Comparison of ENCODE assay signal across 17 cellular contexts in the genomic region with DNA sequence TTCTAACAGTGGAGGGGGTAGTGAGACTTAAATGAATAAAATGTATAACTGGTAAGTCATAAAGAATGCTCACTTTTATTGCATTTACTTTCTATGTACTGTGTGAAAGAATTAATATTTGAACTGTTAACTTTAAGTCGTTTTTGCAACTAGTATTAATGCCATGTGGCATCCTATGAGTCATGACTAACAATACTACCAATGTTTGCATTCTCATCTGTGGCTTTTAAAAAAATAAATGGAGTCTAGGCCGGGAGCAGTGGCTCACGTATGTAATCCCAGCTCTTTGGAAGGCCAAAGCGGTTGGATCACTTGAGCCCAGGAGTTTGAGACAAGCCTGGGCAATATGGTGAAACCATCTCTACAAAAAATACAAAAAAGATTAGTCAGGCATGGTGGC. TPM values are rescaled to one million over a fixed set of nuclear protein-coding genes. Genes with fewer than 3 reads are reported as not detected.
DNase-seq lines count a peak whose midpoint lies in the region; ATAC-seq and TF ChIP-seq lines count a peak whose summit lies in the region.
"Had no signal": no experiment of that assay in that cellular context is flagged by ENCODE, and none has a peak within 500 bp of the region (broad histone marks: within the 10 kb centered on the region; RNA-seq: fewer than 3 reads in every experiment).

No MANE protein-coding gene starts in this region.

- ATAC-seq in activated naive CD4-positive, alpha-beta T cell treated with anti-CD3 and anti-CD28 coated beads, Interleukin-2, amount 50 U/mL, for 72 hours = no peak
- ATAC-seq in HG03439 (IDR thresholded peaks at IDR 0.05; ENCODE audit: unreplicated experiment) = no peak
- ATAC-seq: right cardiac atrium; stimulated activated naive B cell treated with anti-CD40 and anti-IgM and Interleukin-4, amounts not matched to agents 10 μg/mL and 1 μg/mL and 100 μg/mL, for 72 hours had no signal

- TF ChIP-seq CTCF in fibroblast of pulmonary artery (IDR thresholded peaks at IDR 0.05; ENCODE audit: low read length, missing control alignments) = no peak

- no peak overlapping the region for H3K27ac Mint-ChIP-seq in activated naive CD4-positive, alpha-beta T cell treated with anti-CD3 and anti-CD28 coated beads, Interleukin-2, amount 50 U/mL, for 72 hours
- H3K27ac Mint-ChIP-seq: activated CD4-positive, alpha-beta memory T cell treated with anti-CD3 and anti-CD28 coated beads, Interleukin-2, amount 10 ng/mL, durations not matched to agents 7 days and 5 days; CD4-positive, alpha-beta memory T cell; stimulated activated naive B cell treated with anti-CD40 and anti-IgM and Interleukin-4, amounts not matched to agents 10 μg/mL and 1 μg/mL and 100 μg/mL, for 72 hours had no signal

- no peak overlapping the region for H3K4me3 ChIP-seq in fibroblast of pulmonary artery (replicated peaks; ENCODE audit: low read depth, low read length)
- H3K4me3 ChIP-seq: lung, vagina had no signal

- peak; percentile 75 for DNase-seq in HS-27A (ENCODE audit: low read depth)
- DNase-seq in amniotic epithelial cell (ENCODE audit: low read depth) = peak; percentile 53
- peak; percentile 20 for DNase-seq in fibroblast of pulmonary artery (ENCODE audit: low read depth)
- DNase-seq in GOT3 (lab: John Stamatoyannopoulos, UW) = no peak
- no peak for DNase-seq in AG08396 (ENCODE audit: low spot score)
- DNase-seq in activated naive CD4-positive, alpha-beta T cell treated with anti-CD3 and anti-CD28 coated beads, Interleukin-2, amount 50 U/mL, for 72 hours (ENCODE audit: low spot score in 2 of 2) = no peak
- DNase-seq: activated CD4-positive, alpha-beta memory T cell treated with anti-CD3 and anti-CD28 coated beads, Interleukin-2, amount 10 ng/mL, durations not matched to agents 7 days and 5 days; CD4-positive, alpha-beta memory T cell; KG1; NCI-H1930; nephron progenitor cell; right cardiac atrium; stimulated activated naive B cell treated with anti-CD40 and anti-IgM and Interleukin-4, amounts not matched to agents 10 μg/mL and 1 μg/mL and 100 μg/mL, for 72 hours had no signal

- no peaks in the 10 kb centered on the region for H3K9me3 Mint-ChIP-seq in activated naive CD4-positive, alpha-beta T cell treated with anti-CD3 and anti-CD28 coated beads, Interleukin-2, amount 50 U/mL, for 72 hours
- H3K9me3 Mint-ChIP-seq: activated CD4-positive, alpha-beta memory T cell treated with anti-CD3 and anti-CD28 coated beads, Interleukin-2, amount 10 ng/mL, durations not matched to agents 7 days and 5 days; brain; nephron progenitor cell; stimulated activated naive B cell treated with anti-CD40 and anti-IgM and Interleukin-4, amounts not matched to agents 10 μg/mL and 1 μg/mL and 100 μg/mL, for 72 hours had no signal

- no peaks in the 10 kb centered on the region for H3K36me3 Mint-ChIP-seq in activated naive CD4-positive, alpha-beta T cell treated with anti-CD3 and anti-CD28 coated beads, Interleukin-2, amount 50 U/mL, for 72 hours
- H3K36me3 Mint-ChIP-seq: CD4-positive, alpha-beta memory T cell had no signal

RNA-seq across cellular contexts. Expression of a gene that starts 5.2 kb away (rescaled TPM):
- not detected for total RNA-seq in activated naive CD4-positive, alpha-beta T cell treated with anti-CD3 and anti-CD28 coated beads, Interleukin-2, amount 50 U/mL, for 72 hours
- total RNA-seq: activated CD4-positive, alpha-beta memory T cell treated with anti-CD3 and anti-CD28 coated beads, Interleukin-2, amount 10 ng/mL, durations not matched to agents 7 days and 5 days; CD4-positive, alpha-beta memory T cell; lung; right cardiac atrium; vagina had no signal

RNA-seq across cellular contexts. Expression of a gene that starts 39.3 kb away (rescaled TPM):
- total RNA-seq in activated naive CD4-positive, alpha-beta T cell treated with anti-CD3 and anti-CD28 coated beads, Interleukin-2, amount 50 U/mL, for 72 hours = 10 to 100 TPM; 15.6 to 89.2 TPM

RNA-seq across cellular contexts. Expression of a gene that starts 39.4 kb away (rescaled TPM):
- 10 to 100 TPM; 28.6 to 54.9 TPM for total RNA-seq in activated naive CD4-positive, alpha-beta T cell treated with anti-CD3 and anti-CD28 coated beads, Interleukin-2, amount 50 U/mL, for 72 hours

Comparison
In these comparisons a context has a peak if more than half of its experiments do, and no peak if none do; other contexts are left out.
1. DNase-seq: peak in HS-27A (single experiment), amniotic epithelial cell (single experiment) and fibroblast of pulmonary artery (single experiment); none in GOT3 (single experiment), AG08396 (single experiment) and activated naive CD4-positive, alpha-beta T cell treated with anti-CD3 and anti-CD28 coated beads, Interleukin-2, amount 50 U/mL, for 72 hours (0 of 2).